Comparison of ENCODE assay signal across 17 cellular contexts in the genomic region with DNA sequence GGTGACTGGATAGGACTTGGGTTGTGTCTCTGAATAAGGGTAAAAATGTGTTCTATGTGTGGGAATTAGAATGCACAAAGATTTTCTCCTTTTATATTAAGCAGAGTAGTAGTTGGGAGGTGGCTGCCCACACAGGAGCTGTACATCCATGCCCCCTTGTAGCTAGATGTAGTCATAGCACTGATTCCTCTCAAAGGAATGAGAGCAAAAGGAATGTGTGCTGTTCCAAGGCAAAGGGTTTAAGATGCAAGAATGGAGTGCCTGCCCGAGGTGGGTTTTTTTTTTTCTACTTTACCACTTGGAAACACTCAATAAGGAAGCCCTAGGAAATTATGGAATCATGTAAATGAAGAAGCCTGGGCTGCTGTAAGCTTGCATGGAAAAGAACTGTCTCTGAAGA.
DNase-seq lines count a peak whose midpoint lies in the region; ATAC-seq and TF ChIP-seq lines count a peak whose summit lies in the region.
"Had no signal": no experiment of that assay in that cellular context is flagged by ENCODE, and none has a peak within 500 bp of the region (broad histone marks: within the 10 kb centered on the region; RNA-seq: fewer than 3 reads in every experiment).

No MANE protein-coding gene starts in this region.

- intact Hi-C loops in tibial artery (cut with DNase I; ENCODE audit: low total_unique reads) = no loop called here

- H3K27me3 ChIP-seq in tibial artery = no peaks in the 10 kb centered on the region
- H3K27me3 ChIP-seq: ovary, testis had no signal

- H3K27ac ChIP-seq in tibial artery = no peak overlapping the region
- H3K27ac ChIP-seq: ovary, testis had no signal

- TF ChIP-seq CTCF in astrocyte of the cerebellum (IDR thresholded peaks at IDR 0.05; ENCODE audit: low read depth, low read length, missing control alignments) = peak; percentile 52
- TF ChIP-seq CTCF in tibial artery (IDR thresholded peaks at IDR 0.05) = no peak

- no peaks in the 10 kb centered on the region for H3K36me3 ChIP-seq in tibial artery
- H3K36me3 ChIP-seq: ovary had no signal

- H3K4me1 ChIP-seq in tibial artery = no peaks in the 10 kb centered on the region
- H3K4me1 ChIP-seq: testis had no signal

- ATAC-seq in HG03280 (IDR thresholded peaks at IDR 0.05; ENCODE audit: unreplicated experiment) (no peak), HG03039 (IDR thresholded peaks at IDR 0.05; ENCODE audit: unreplicated experiment) (no peak)
- ATAC-seq: HepG2 had no signal

- in situ Hi-C loops in astrocyte of the cerebellum (cut with HindIII; ENCODE audit: low sequenced_read_pairs) = no loop called here

- DNase-seq in A172 (ENCODE audit: low spot score) (peak; percentile 11), HT1080 (ENCODE audit: low read depth) (peak; percentile 56), astrocyte of the cerebellum (ENCODE audit: low read depth) (peak; percentile 58), iPS-NIHi7 (ENCODE audit: extremely low spot score) (peak; percentile 12), NOMO-1 (lab: John Stamatoyannopoulos, UW; ENCODE audit: unreplicated experiment in 2 of 2) (no peak), tibial artery (no peak)
- DNase-seq: activated CD4-positive, alpha-beta T cell treated with anti-CD3 and anti-CD28 coated beads, Interleukin-2, amount 50 U/mL, for 48 hours; activated effector memory CD4-positive, alpha-beta T cell treated with Interleukin-2 at 50 U/mL for 16 hours; NCI-H1092 treated with DMSO at 0.1 percent for 48 hours; NCI-H2227 treated with DMSO at 0.1 percent for 48 hours; ovary; stimulated activated CD4-positive, alpha-beta T cell treated with anti-CD3 and anti-CD28 coated beads, Interleukin-15, amount 100 ng/mL, for 24 hours; T-helper 2 cell; testis had no signal

- H3K4me3 ChIP-seq in astrocyte of the cerebellum (ENCODE audit: low read depth, low read length) (no peak overlapping the region), tibial artery (no peak overlapping the region)
- H3K4me3 ChIP-seq: ovary, testis had no signal

- H3K9me3 ChIP-seq in tibial artery = no peaks in the 10 kb centered on the region
- H3K9me3 ChIP-seq: ovary, testis had no signal

Comparison
In these comparisons a context has a peak if more than half of its experiments do, and no peak if none do; other contexts are left out.
1. DNase-seq: peak in A172 (single experiment), HT1080 (single experiment), astrocyte of the cerebellum (single experiment) and iPS-NIHi7 (single experiment); none in NOMO-1 (0 of 2) and tibial artery (0 of 2).